21 cellular contexts compared by ENCODE assay signal in genomic region chr6:96164802-96165201, GRCh38.
DNase-seq lines count a peak whose midpoint lies in the region; ATAC-seq lines count a peak whose summit lies in the region.
"Had no signal": no experiment of that assay in that cellular context is flagged by ENCODE, and none has a peak within 500 bp of the region (broad histone marks: within the 10 kb centered on the region; RNA-seq: fewer than 3 reads in every experiment).

No MANE protein-coding gene starts in this region.

- peak; percentile 11 for DNase-seq in astrocyte of the hippocampus (ENCODE audit: low read depth, low spot score)
- DNase-seq in stimulated activated naive CD4-positive, alpha-beta T cell (lab: John Stamatoyannopoulos, UW): no peak
- no peak for DNase-seq in NCI-H2107 (lab: John Stamatoyannopoulos, UW)
- DNase-seq in NOMO-1 (lab: John Stamatoyannopoulos, UW; ENCODE audit: unreplicated experiment in 2 of 2): no peak
- DNase-seq in amniotic stem cell (lab: John Stamatoyannopoulos, UW): no peak
- DNase-seq: 8988T; Caco-2; CD4-positive, CD25-positive, alpha-beta regulatory T cell; GDM1; NCI-H1694 treated with DMSO at 0.1 percent for 48 hours; NCI-H2227 treated with DMSO at 0.1 percent for 48 hours; NCI-H510A treated with DMSO at 0.1 percent for 48 hours; NCI-H82; PC-3; RPMI8226; SHP77 treated with DMSO at 0.1 percent for 48 hours; T-helper 1 cell had no signal

- ATAC-seq in GM18511 (IDR thresholded peaks at IDR 0.05; ENCODE audit: unreplicated experiment): peak; percentile 62
- ATAC-seq in GM21360 (IDR thresholded peaks at IDR 0.05; ENCODE audit: unreplicated experiment): peak; percentile 67
- ATAC-seq in HG02885 (IDR thresholded peaks at IDR 0.05; ENCODE audit: poor library complexity, unreplicated experiment): peak; percentile 60
- ATAC-seq: K562, PC-3 had no signal
